ENCODE assay signal across 2 cellular contexts in the genomic region with DNA sequence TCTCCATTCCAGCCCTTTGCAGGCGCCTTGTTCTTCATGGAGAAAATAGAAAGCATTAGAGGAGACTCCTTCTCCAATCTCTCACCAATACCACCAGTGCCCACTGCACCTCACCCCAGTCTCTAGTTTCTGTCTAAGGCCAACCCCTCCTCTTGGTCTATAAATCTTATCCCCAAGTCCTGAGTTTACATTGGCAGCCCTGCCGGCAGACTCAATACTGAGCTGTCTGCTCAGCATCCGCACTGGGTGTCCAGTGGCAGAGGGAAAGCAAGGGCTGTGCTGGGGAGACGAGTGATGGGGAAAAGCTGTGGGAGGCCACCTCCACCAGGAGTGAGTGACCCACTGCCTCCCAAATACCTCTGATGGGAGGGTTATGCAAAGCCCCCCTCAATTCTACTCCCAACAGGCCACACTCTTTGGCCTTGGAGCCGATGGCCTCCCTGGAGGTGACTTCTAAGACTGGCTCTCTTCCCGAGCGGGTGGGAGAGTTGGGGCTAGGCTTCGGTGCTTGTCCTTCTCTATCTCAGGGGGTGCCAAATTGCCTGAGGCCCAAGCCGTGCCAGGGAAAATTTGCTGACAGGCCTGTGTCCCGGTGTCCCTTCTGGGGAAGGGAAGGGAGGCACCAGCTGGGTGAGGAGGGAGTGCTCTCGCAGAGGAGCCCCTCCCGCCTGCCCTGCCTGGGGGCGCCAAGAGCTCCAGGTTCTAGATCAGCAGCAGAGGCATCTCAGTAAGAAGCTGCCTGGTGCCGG.
TF ChIP-seq lines count a peak whose summit lies in the region.

No MANE protein-coding gene starts in this region.

TF ChIP-seq in GM23338, 12 proteins besides CTCF, POLR2A, EP300 and RAD21:
- TF ChIP-seq NANOG (IDR thresholded peaks at IDR 0.05; ENCODE audit: borderline replicate concordance) = no peak
- TF ChIP-seq EZH2 (IDR thresholded peaks at IDR 0.05; ENCODE audit: low read depth, unreplicated experiment) = no peak
- TF ChIP-seq JUNB (IDR thresholded peaks at IDR 0.05; ENCODE audit: unreplicated experiment) = no peak

TF ChIP-seq in H1, 55 proteins besides CTCF, POLR2A, EP300 and RAD21:
- TF ChIP-seq SAP30 (IDR thresholded peaks at IDR 0.05; ENCODE audit: insufficient read depth, insufficient replicate concordance, low read length) (no peak), SP4 (IDR thresholded peaks at IDR 0.05; ENCODE audit: low read length) (no peak), KDM4A (IDR thresholded peaks at IDR 0.05; ENCODE audit: low read depth, low read length, severe bottlenecking) (no peak)
TF ChIP-seq in H1: peak in this region for 0.
